In the genomic region with DNA sequence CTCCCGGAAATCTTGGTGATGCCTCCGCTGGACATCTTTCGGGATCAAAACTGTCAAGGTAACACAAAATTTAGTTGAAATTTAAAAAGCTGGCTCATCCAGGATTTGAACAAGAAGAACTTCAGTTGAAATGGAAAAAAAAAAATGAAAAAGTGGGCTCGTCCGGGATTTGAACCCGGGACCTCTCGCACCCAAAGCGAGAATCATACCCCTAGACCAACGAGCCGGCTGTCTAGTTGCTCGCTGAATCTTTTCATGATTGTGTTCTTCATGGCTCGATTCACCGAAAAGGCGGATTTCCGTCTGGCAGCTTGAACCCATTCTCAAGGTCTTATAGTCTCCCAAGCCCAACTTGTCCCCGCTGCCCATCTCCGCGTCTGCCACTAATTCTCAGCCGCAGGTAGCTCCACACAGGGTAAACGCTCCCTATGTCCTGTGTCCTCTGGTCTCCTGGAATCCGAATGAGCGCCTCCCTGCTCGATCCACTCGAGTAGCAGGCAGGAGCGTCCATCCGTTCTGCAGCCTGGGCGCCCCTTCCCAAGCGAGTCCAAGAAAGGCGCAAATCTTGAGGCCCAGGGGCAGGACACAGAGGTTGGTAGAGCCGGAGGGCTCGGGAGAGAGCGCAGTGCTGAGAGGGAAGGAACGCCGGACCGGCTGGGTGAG, we compare ENCODE assay signal across 8 cellular contexts. TPM values are rescaled to one million over a fixed set of nuclear protein-coding genes. Genes with fewer than 3 reads are reported as not detected.
DNase-seq lines count a peak whose midpoint lies in the region; ATAC-seq and TF ChIP-seq lines count a peak whose summit lies in the region.

No MANE protein-coding gene starts in this region.

- H3K27me3 Mint-ChIP-seq in brain: peaks cover 30% of the 10 kb centered on the region

- H3K27ac Mint-ChIP-seq in brain: peak overlapping the region; percentile 91 to 99 (median 93)

- ATAC-seq in HG02884 (IDR thresholded peaks at IDR 0.05; ENCODE audit: unreplicated experiment) (no peak), HG03045 (IDR thresholded peaks at IDR 0.05; ENCODE audit: unreplicated experiment) (no peak)

- peak overlapping the region; percentile 97 to 100 (median 99) for H3K4me3 Mint-ChIP-seq in brain

- peaks cover 42% of the 10 kb centered on the region for H3K4me1 Mint-ChIP-seq in brain

- no peak for DNase-seq in GM12864 (ENCODE audit: low read depth)
- DNase-seq in SK-N-DZ (ENCODE audit: low spot score): peak; percentile 87
- DNase-seq in islet precursor cell: peak; percentile 89
- DNase-seq in stimulated activated CD4-positive, alpha-beta T cell treated with anti-CD3 and anti-CD28 coated beads, Interleukin-15, amount 100 ng/mL, for 1 hour (ENCODE audit: low read depth in 1 of 2, low spot score in 1 of 2): peak; percentile 62 to 69
- no peak for DNase-seq in DMS53 treated with DMSO at 0.1 percent for 48 hours (lab: John Stamatoyannopoulos, UW; ENCODE audit: unreplicated experiment)

- peak overlapping the region; percentile 87 for H3K4me3 ChIP-seq in GM12864 (ENCODE audit: low read depth, low read length)

- H3K36me3 Mint-ChIP-seq in brain: no peaks in the 10 kb centered on the region

- TF ChIP-seq CTCF in GM12864 (IDR thresholded peaks at IDR 0.05; ENCODE audit: low read depth, low read length, missing control alignments) (no peak), brain (conservative IDR thresholded peaks at IDR 0.05) (no peak)

- H3K9me3 Mint-ChIP-seq in brain: peaks cover 3 to 29% (median 4%) of the 10 kb centered on the region in 5 experiments

RNA-seq across cellular contexts. Expression of a gene that starts 16.2 kb away (rescaled TPM):
- 0.17 and 1.8 TPM in 2 replicates for polyA plus RNA-seq in SK-N-DZ (2014; cell fraction: cytosol; rRNA removed)
- 2.4 and 4.4 TPM in 2 replicates for polyA plus RNA-seq in SK-N-DZ (2014; cell fraction: nucleus; rRNA removed)
- 0.22 TPM for polyA plus RNA-seq in brain (ENCODE audit: insufficient read depth, low read depth, low replicate concordance)

RNA-seq across cellular contexts. Expression of a gene that starts 34.2 kb away (rescaled TPM):
- polyA plus RNA-seq in SK-N-DZ (2014; cell fraction: cytosol; rRNA removed): 12.7 and 19.2 TPM in 2 replicates
- polyA plus RNA-seq in SK-N-DZ (2014; cell fraction: nucleus; rRNA removed): 56.8 and 82.1 TPM in 2 replicates
- 33.0 TPM for polyA plus RNA-seq in brain (ENCODE audit: insufficient read depth, low read depth, low replicate concordance)

RNA-seq across cellular contexts. Expression of a gene that starts 41.4 kb away (rescaled TPM):
- polyA plus RNA-seq in SK-N-DZ (2014; cell fraction: cytosol; rRNA removed): not detected in 2 replicates
- polyA plus RNA-seq in SK-N-DZ (2014; cell fraction: nucleus; rRNA removed): not detected in 2 replicates
- polyA plus RNA-seq in brain (ENCODE audit: insufficient read depth, low read depth, low replicate concordance): not detected

RNA-seq across cellular contexts. Expression of a gene that starts 54.9 kb away (rescaled TPM):
- polyA plus RNA-seq in SK-N-DZ (2014; cell fraction: cytosol; rRNA removed): 4,590 and 4,863 TPM in 2 replicates
- polyA plus RNA-seq in SK-N-DZ (2014; cell fraction: nucleus; rRNA removed): 2,745 and 2,800 TPM in 2 replicates
- polyA plus RNA-seq in brain (ENCODE audit: insufficient read depth, low read depth, low replicate concordance): 2,812 TPM

RNA-seq across cellular contexts. Expression of a gene that starts 57.9 kb away (rescaled TPM):
- polyA plus RNA-seq in SK-N-DZ (2014; cell fraction: cytosol; rRNA removed): not detected in 2 replicates
- polyA plus RNA-seq in SK-N-DZ (2014; cell fraction: nucleus; rRNA removed): not detected in 2 replicates
- polyA plus RNA-seq in brain (ENCODE audit: insufficient read depth, low read depth, low replicate concordance): not detected

Comparison
In these comparisons a context has a peak if more than half of its experiments do, and no peak if none do; other contexts are left out.
1. DNase-seq: peak in SK-N-DZ (single experiment), islet precursor cell (single experiment) and stimulated activated CD4-positive, alpha-beta T cell treated with anti-CD3 and anti-CD28 coated beads, Interleukin-15, amount 100 ng/mL, for 1 hour (2 of 2); none in GM12864 (single experiment) and DMS53 treated with DMSO at 0.1 percent for 48 hours (single experiment).